Comparison of ENCODE assay signal across 22 cellular contexts in the genomic region with DNA sequence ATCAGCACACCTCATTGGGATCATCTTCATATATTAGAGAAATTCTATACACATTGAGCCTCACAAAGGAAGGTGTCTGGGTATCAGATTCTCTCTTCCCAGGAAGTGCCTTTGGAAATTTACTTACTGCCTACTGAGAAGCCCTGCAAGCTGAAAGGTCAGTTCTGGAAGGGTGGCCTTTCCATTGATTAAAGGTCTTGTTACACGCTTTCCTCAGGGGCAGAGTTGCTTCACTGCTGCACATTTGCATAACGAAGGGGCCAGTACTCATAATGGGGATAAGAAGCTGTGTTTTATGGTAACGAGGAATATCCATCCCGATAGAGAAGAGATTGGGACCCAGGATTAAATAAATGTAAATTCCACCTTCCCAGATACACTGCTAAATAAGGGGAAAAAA. TPM values are rescaled to one million over a fixed set of nuclear protein-coding genes. Genes with fewer than 3 reads are reported as not detected.
DNase-seq lines count a peak whose midpoint lies in the region; ATAC-seq and TF ChIP-seq lines count a peak whose summit lies in the region.
"Had no signal": no experiment of that assay in that cellular context is flagged by ENCODE, and none has a peak within 500 bp of the region (broad histone marks: within the 10 kb centered on the region; RNA-seq: fewer than 3 reads in every experiment).

No MANE protein-coding gene starts in this region.

- peaks cover 7% of the 10 kb centered on the region for H3K36me3 Mint-ChIP-seq in WTC11
- H3K36me3 Mint-ChIP-seq: CD8-positive, alpha-beta T cell had no signal

- POLR2A ChIA-PET in WTC11 (lab: Charles Lee), result no interaction called here

- peak; percentile 88 for ATAC-seq in WTC11
- ATAC-seq: CD8-positive, alpha-beta T cell; GM12878; PC-3 had no signal

- H3K27me3 Mint-ChIP-seq in WTC11 (ENCODE audit: low read depth), result no peaks in the 10 kb centered on the region; the same call in none of the 2 replicates

- TF ChIP-seq CTCF in WTC11 (IDR thresholded peaks at IDR 0.05), result no peak

- in situ Hi-C loops in KBM-7 (cut with MboI; ENCODE audit: low pct_unique_long_range_greater_than_20kb, low sequenced_read_pairs), result no loop called here

- H3K27ac Mint-ChIP-seq in WTC11, result peak overlapping the region; percentile 86
- H3K27ac Mint-ChIP-seq: B cell; CD8-positive, alpha-beta T cell had no signal

- CTCF ChIA-PET in WTC11 (lab: Charles Lee), result interaction anchor here (0.9 to 1.1 kb wide), 4 partner anchors 19 to 405 kb away, joined by 3 to 6 read pairs (median 6); a partner anchor contains a TSS

- H3K9me3 Mint-ChIP-seq in WTC11, result peaks cover 27% of the 10 kb centered on the region

- H3K4me1 Mint-ChIP-seq in WTC11, result peaks cover 32% of the 10 kb centered on the region
- H3K4me1 Mint-ChIP-seq: B cell had no signal

- no peak overlapping the region for H3K4me3 Mint-ChIP-seq in WTC11
- H3K4me3 Mint-ChIP-seq: B cell; CD8-positive, alpha-beta T cell had no signal

- peak; percentile 18 for DNase-seq in NCI-H146 (lab: John Stamatoyannopoulos, UW)
- DNase-seq in NCI-H146 treated with DMSO at 0.1 percent for 48 hours (lab: John Stamatoyannopoulos, UW; ENCODE audit: unreplicated experiment), result no peak
- no peak for DNase-seq in WTC11 (ENCODE audit: low spot score)
- DNase-seq in left kidney (ENCODE audit: low read depth, low spot score), result peak; percentile 32
- DNase-seq in KBM-7, result no peak
- DNase-seq in stimulated activated CD4-positive, alpha-beta T cell treated with anti-CD3 and anti-CD28 coated beads, Interleukin-12 subunit alpha, Interleukin-12 subunit beta, amount 100 ng/mL, for 4 hours, result no peak
- DNase-seq in OCI-M1 (lab: John Stamatoyannopoulos, UW), result no peak
- DNase-seq: Caco-2; CD8-positive, alpha-beta T cell; GDM1; KG1; MG63; NCI-H1694 treated with DMSO at 0.1 percent for 48 hours; NCI-H2081; NCI-H2171 treated with DMSO at 0.1 percent for 48 hours; NCI-H345; NCI-H510A treated with DMSO at 0.1 percent for 48 hours; NCI-H774; PC-3; SK-N-SH had no signal

TF ChIP-seq in WTC11, 78 proteins besides CTCF, POLR2A, EP300 and RAD21:
- TF ChIP-seq, protein P1, sequence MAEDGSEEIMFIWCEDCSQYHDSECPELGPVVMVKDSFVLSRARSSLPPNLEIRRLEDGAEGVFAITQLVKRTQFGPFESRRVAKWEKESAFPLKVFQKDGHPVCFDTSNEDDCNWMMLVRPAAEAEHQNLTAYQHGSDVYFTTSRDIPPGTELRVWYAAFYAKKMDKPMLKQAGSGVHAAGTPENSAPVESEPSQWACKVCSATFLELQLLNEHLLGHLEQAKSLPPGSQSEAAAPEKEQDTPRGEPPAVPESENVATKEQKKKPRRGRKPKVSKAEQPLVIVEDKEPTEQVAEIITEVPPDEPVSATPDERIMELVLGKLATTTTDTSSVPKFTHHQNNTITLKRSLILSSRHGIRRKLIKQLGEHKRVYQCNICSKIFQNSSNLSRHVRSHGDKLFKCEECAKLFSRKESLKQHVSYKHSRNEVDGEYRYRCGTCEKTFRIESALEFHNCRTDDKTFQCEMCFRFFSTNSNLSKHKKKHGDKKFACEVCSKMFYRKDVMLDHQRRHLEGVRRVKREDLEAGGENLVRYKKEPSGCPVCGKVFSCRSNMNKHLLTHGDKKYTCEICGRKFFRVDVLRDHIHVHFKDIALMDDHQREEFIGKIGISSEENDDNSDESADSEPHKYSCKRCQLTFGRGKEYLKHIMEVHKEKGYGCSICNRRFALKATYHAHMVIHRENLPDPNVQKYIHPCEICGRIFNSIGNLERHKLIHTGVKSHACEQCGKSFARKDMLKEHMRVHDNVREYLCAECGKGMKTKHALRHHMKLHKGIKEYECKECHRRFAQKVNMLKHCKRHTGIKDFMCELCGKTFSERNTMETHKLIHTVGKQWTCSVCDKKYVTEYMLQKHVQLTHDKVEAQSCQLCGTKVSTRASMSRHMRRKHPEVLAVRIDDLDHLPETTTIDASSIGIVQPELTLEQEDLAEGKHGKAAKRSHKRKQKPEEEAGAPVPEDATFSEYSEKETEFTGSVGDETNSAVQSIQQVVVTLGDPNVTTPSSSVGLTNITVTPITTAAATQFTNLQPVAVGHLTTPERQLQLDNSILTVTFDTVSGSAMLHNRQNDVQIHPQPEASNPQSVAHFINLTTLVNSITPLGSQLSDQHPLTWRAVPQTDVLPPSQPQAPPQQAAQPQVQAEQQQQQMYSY (CRISPR knock-in tag; IDR thresholded peaks at IDR 0.05), result no peak
- TF ChIP-seq, protein P2, sequence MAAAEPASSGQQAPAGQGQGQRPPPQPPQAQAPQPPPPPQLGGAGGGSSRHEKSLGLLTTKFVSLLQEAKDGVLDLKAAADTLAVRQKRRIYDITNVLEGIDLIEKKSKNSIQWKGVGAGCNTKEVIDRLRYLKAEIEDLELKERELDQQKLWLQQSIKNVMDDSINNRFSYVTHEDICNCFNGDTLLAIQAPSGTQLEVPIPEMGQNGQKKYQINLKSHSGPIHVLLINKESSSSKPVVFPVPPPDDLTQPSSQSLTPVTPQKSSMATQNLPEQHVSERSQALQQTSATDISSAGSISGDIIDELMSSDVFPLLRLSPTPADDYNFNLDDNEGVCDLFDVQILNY (CRISPR knock-in tag; IDR thresholded peaks at IDR 0.05), result no peak
- TF ChIP-seq, protein P3, sequence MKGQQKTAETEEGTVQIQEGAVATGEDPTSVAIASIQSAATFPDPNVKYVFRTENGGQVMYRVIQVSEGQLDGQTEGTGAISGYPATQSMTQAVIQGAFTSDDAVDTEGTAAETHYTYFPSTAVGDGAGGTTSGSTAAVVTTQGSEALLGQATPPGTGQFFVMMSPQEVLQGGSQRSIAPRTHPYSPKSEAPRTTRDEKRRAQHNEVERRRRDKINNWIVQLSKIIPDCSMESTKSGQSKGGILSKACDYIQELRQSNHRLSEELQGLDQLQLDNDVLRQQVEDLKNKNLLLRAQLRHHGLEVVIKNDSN (CRISPR knock-in tag; IDR thresholded peaks at IDR 0.05), result no peak
- TF ChIP-seq ELF4 (CRISPR knock-in tag; IDR thresholded peaks at IDR 0.05; ENCODE audit: low read depth) (no peak), IRF2 (CRISPR knock-in tag; IDR thresholded peaks at IDR 0.05; ENCODE audit: borderline replicate concordance, low read depth) (no peak), RORB (CRISPR knock-in tag; IDR thresholded peaks at IDR 0.05) (no peak), FOXK1 (CRISPR knock-in tag; IDR thresholded peaks at IDR 0.05) (no peak), NFE2L1 (CRISPR knock-in tag; IDR thresholded peaks at IDR 0.05) (no peak), ZNF317 (CRISPR knock-in tag; IDR thresholded peaks at IDR 0.05; ENCODE audit: borderline replicate concordance, low read depth) (no peak), SOX15 (CRISPR knock-in tag; IDR thresholded peaks at IDR 0.05) (no peak), CREM (CRISPR knock-in tag; IDR thresholded peaks at IDR 0.05) (no peak), SMAD4 (CRISPR knock-in tag; IDR thresholded peaks at IDR 0.05) (no peak)
- TF ChIP-seq, protein P4, sequence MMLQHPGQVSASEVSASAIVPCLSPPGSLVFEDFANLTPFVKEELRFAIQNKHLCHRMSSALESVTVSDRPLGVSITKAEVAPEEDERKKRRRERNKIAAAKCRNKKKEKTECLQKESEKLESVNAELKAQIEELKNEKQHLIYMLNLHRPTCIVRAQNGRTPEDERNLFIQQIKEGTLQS (CRISPR knock-in tag; conservative IDR thresholded peaks at IDR 0.05), result no peak
- TF ChIP-seq, protein P5, sequence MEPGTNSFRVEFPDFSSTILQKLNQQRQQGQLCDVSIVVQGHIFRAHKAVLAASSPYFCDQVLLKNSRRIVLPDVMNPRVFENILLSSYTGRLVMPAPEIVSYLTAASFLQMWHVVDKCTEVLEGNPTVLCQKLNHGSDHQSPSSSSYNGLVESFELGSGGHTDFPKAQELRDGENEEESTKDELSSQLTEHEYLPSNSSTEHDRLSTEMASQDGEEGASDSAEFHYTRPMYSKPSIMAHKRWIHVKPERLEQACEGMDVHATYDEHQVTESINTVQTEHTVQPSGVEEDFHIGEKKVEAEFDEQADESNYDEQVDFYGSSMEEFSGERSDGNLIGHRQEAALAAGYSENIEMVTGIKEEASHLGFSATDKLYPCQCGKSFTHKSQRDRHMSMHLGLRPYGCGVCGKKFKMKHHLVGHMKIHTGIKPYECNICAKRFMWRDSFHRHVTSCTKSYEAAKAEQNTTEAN (CRISPR knock-in tag; IDR thresholded peaks at IDR 0.05), result no peak
- TF ChIP-seq, protein P6, sequence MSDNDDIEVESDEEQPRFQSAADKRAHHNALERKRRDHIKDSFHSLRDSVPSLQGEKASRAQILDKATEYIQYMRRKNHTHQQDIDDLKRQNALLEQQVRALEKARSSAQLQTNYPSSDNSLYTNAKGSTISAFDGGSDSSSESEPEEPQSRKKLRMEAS (CRISPR knock-in tag; IDR thresholded peaks at IDR 0.05), result no peak
- TF ChIP-seq, protein P7, sequence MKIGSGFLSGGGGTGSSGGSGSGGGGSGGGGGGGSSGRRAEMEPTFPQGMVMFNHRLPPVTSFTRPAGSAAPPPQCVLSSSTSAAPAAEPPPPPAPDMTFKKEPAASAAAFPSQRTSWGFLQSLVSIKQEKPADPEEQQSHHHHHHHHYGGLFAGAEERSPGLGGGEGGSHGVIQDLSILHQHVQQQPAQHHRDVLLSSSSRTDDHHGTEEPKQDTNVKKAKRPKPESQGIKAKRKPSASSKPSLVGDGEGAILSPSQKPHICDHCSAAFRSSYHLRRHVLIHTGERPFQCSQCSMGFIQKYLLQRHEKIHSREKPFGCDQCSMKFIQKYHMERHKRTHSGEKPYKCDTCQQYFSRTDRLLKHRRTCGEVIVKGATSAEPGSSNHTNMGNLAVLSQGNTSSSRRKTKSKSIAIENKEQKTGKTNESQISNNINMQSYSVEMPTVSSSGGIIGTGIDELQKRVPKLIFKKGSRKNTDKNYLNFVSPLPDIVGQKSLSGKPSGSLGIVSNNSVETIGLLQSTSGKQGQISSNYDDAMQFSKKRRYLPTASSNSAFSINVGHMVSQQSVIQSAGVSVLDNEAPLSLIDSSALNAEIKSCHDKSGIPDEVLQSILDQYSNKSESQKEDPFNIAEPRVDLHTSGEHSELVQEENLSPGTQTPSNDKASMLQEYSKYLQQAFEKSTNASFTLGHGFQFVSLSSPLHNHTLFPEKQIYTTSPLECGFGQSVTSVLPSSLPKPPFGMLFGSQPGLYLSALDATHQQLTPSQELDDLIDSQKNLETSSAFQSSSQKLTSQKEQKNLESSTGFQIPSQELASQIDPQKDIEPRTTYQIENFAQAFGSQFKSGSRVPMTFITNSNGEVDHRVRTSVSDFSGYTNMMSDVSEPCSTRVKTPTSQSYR (CRISPR knock-in tag; IDR thresholded peaks at IDR 0.05), result no peak
TF ChIP-seq in WTC11: peak in this region for 0.

RNA-seq across cellular contexts. Expression of a gene that starts 19.4 kb away (rescaled TPM):
- 1.9 to 2.2 TPM (median 2.0 TPM) in 3 replicates for total RNA-seq in WTC11 (2021)

Comparison
In these comparisons a context has a peak if more than half of its experiments do, and no peak if none do; other contexts are left out.
1. DNase-seq: peak in NCI-H146 (single experiment) and left kidney (single experiment); none in NCI-H146 treated with DMSO at 0.1 percent for 48 hours (single experiment), WTC11 (single experiment), KBM-7 (single experiment), stimulated activated CD4-positive, alpha-beta T cell treated with anti-CD3 and anti-CD28 coated beads, Interleukin-12 subunit alpha, Interleukin-12 subunit beta, amount 100 ng/mL, for 4 hours (single experiment) and OCI-M1 (single experiment).